ENCODE assay signal across 1 cellular context in the genomic region with DNA sequence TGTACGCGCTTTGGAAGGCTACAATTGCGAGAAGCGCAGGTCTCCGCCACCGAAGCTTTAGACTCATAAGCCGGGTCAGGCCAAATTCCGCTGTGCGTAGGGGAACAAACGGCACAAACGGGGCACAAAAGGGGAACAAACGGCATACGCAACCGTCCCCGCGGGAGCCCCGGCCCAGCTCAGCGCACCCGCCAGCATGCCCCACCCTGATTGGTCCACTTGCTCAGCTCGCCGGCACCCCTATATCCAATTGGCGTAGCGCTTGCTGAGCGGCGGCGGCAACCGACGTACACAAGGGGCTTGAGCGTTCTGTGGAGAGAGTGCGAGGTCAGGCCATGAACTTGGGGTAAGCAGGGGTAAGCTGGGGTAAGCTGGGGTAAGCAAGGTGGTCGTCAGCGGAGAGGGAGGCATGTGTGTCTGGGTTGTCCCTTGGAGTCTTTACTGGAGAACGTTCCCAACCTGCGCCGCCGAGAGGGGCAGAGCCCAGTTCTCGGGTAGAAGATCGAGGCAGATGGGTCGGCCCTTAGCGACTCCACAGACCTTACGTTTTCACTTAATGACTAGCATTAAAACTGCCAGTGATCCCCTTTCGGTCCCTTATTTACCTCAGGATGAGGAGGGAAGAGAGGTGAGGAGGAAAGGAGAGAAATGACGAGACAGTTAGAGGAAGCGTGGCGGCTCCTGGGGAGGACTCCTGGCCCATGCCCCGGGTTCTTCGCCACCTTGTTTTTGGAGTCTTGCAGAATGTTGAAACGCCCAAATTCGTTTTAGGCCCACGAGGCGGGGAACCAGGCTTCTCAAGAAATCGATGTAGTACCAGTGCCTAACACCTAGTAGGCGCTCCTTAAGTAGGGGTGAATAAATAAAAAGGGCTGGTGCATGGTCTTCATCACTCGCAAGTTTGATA.
TF ChIP-seq lines count a peak whose summit lies in the region.

A gene (plus strand): TSS at position 268 of the 907 bp plus-strand sequence. CDS start 68 bp downstream, at position 336.

TF ChIP-seq in WTC11, 78 proteins besides CTCF, POLR2A, EP300 and RAD21 (continued from another document):
- TF ChIP-seq, protein P1, sequence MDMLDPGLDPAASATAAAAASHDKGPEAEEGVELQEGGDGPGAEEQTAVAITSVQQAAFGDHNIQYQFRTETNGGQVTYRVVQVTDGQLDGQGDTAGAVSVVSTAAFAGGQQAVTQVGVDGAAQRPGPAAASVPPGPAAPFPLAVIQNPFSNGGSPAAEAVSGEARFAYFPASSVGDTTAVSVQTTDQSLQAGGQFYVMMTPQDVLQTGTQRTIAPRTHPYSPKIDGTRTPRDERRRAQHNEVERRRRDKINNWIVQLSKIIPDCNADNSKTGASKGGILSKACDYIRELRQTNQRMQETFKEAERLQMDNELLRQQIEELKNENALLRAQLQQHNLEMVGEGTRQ (CRISPR knock-in tag; IDR thresholded peaks at IDR 0.05): no peak; the same call in 1 of the 2 replicates
- no peak for TF ChIP-seq GTF2I (CRISPR knock-in tag; conservative IDR thresholded peaks at IDR 0.05)
- no peak for TF ChIP-seq PRRX2 (CRISPR knock-in tag; IDR thresholded peaks at IDR 0.05)
- TF ChIP-seq, protein P2, sequence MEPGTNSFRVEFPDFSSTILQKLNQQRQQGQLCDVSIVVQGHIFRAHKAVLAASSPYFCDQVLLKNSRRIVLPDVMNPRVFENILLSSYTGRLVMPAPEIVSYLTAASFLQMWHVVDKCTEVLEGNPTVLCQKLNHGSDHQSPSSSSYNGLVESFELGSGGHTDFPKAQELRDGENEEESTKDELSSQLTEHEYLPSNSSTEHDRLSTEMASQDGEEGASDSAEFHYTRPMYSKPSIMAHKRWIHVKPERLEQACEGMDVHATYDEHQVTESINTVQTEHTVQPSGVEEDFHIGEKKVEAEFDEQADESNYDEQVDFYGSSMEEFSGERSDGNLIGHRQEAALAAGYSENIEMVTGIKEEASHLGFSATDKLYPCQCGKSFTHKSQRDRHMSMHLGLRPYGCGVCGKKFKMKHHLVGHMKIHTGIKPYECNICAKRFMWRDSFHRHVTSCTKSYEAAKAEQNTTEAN (CRISPR knock-in tag; IDR thresholded peaks at IDR 0.05): peak; percentile 94
- TF ChIP-seq, protein P3, sequence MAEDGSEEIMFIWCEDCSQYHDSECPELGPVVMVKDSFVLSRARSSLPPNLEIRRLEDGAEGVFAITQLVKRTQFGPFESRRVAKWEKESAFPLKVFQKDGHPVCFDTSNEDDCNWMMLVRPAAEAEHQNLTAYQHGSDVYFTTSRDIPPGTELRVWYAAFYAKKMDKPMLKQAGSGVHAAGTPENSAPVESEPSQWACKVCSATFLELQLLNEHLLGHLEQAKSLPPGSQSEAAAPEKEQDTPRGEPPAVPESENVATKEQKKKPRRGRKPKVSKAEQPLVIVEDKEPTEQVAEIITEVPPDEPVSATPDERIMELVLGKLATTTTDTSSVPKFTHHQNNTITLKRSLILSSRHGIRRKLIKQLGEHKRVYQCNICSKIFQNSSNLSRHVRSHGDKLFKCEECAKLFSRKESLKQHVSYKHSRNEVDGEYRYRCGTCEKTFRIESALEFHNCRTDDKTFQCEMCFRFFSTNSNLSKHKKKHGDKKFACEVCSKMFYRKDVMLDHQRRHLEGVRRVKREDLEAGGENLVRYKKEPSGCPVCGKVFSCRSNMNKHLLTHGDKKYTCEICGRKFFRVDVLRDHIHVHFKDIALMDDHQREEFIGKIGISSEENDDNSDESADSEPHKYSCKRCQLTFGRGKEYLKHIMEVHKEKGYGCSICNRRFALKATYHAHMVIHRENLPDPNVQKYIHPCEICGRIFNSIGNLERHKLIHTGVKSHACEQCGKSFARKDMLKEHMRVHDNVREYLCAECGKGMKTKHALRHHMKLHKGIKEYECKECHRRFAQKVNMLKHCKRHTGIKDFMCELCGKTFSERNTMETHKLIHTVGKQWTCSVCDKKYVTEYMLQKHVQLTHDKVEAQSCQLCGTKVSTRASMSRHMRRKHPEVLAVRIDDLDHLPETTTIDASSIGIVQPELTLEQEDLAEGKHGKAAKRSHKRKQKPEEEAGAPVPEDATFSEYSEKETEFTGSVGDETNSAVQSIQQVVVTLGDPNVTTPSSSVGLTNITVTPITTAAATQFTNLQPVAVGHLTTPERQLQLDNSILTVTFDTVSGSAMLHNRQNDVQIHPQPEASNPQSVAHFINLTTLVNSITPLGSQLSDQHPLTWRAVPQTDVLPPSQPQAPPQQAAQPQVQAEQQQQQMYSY (CRISPR knock-in tag; IDR thresholded peaks at IDR 0.05): 0 out of 2 replicates have a peak, but pooled peaks have one; percentile 33
- TF ChIP-seq HMGA2 (CRISPR knock-in tag; IDR thresholded peaks at IDR 0.05): no peak
- TF ChIP-seq GRHL2 (CRISPR knock-in tag; IDR thresholded peaks at IDR 0.05; ENCODE audit: insufficient replicate concordance, severe bottlenecking): no peak
- TF ChIP-seq, protein P4, sequence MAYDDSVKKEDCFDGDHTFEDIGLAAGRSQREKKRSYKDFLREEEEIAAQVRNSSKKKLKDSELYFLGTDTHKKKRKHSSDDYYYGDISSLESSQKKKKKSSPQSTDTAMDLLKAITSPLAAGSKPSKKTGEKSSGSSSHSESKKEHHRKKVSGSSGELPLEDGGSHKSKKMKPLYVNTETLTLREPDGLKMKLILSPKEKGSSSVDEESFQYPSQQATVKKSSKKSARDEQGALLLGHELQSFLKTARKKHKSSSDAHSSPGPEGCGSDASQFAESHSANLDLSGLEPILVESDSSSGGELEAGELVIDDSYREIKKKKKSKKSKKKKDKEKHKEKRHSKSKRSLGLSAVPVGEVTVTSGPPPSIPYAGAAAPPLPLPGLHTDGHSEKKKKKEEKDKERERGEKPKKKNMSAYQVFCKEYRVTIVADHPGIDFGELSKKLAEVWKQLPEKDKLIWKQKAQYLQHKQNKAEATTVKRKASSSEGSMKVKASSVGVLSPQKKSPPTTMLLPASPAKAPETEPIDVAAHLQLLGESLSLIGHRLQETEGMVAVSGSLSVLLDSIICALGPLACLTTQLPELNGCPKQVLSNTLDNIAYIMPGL (CRISPR knock-in tag; IDR thresholded peaks at IDR 0.05): peak; percentile 75
- peak; percentile 72; the same call in 1 of the 2 replicates for TF ChIP-seq NFE2L1 (CRISPR knock-in tag; IDR thresholded peaks at IDR 0.05)
- TF ChIP-seq, protein P5, sequence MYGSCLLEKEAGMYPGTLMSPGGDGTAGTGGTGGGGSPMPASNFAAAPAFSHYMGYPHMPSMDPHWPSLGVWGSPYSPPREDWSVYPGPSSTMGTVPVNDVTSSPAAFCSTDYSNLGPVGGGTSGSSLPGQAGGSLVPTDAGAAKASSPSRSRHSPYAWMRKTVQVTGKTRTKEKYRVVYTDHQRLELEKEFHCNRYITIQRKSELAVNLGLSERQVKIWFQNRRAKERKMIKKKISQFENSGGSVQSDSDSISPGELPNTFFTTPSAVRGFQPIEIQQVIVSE (CRISPR knock-in tag; IDR thresholded peaks at IDR 0.05; ENCODE audit: borderline replicate concordance): no peak
- TF ChIP-seq ZNF219 (CRISPR knock-in tag; IDR thresholded peaks at IDR 0.05; ENCODE audit: borderline replicate concordance): no peak
- TF ChIP-seq, protein P6, sequence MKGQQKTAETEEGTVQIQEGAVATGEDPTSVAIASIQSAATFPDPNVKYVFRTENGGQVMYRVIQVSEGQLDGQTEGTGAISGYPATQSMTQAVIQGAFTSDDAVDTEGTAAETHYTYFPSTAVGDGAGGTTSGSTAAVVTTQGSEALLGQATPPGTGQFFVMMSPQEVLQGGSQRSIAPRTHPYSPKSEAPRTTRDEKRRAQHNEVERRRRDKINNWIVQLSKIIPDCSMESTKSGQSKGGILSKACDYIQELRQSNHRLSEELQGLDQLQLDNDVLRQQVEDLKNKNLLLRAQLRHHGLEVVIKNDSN (CRISPR knock-in tag; IDR thresholded peaks at IDR 0.05): no peak; the same call in 1 of the 2 replicates
- peak; percentile 53; the same call in 1 of the 2 replicates for TF ChIP-seq ZBTB21 (CRISPR knock-in tag; IDR thresholded peaks at IDR 0.05; ENCODE audit: borderline replicate concordance)
- TF ChIP-seq, protein P7, sequence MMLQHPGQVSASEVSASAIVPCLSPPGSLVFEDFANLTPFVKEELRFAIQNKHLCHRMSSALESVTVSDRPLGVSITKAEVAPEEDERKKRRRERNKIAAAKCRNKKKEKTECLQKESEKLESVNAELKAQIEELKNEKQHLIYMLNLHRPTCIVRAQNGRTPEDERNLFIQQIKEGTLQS (CRISPR knock-in tag; conservative IDR thresholded peaks at IDR 0.05): no peak
- TF ChIP-seq TP53 (CRISPR knock-in tag; IDR thresholded peaks at IDR 0.05): peak; percentile 49; the same call in 1 of the 2 replicates
- TF ChIP-seq SOX15 (CRISPR knock-in tag; IDR thresholded peaks at IDR 0.05): no peak
- TF ChIP-seq, protein P8, sequence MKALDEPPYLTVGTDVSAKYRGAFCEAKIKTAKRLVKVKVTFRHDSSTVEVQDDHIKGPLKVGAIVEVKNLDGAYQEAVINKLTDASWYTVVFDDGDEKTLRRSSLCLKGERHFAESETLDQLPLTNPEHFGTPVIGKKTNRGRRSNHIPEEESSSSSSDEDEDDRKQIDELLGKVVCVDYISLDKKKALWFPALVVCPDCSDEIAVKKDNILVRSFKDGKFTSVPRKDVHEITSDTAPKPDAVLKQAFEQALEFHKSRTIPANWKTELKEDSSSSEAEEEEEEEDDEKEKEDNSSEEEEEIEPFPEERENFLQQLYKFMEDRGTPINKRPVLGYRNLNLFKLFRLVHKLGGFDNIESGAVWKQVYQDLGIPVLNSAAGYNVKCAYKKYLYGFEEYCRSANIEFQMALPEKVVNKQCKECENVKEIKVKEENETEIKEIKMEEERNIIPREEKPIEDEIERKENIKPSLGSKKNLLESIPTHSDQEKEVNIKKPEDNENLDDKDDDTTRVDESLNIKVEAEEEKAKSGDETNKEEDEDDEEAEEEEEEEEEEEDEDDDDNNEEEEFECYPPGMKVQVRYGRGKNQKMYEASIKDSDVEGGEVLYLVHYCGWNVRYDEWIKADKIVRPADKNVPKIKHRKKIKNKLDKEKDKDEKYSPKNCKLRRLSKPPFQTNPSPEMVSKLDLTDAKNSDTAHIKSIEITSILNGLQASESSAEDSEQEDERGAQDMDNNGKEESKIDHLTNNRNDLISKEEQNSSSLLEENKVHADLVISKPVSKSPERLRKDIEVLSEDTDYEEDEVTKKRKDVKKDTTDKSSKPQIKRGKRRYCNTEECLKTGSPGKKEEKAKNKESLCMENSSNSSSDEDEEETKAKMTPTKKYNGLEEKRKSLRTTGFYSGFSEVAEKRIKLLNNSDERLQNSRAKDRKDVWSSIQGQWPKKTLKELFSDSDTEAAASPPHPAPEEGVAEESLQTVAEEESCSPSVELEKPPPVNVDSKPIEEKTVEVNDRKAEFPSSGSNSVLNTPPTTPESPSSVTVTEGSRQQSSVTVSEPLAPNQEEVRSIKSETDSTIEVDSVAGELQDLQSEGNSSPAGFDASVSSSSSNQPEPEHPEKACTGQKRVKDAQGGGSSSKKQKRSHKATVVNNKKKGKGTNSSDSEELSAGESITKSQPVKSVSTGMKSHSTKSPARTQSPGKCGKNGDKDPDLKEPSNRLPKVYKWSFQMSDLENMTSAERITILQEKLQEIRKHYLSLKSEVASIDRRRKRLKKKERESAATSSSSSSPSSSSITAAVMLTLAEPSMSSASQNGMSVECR (CRISPR knock-in tag; IDR thresholded peaks at IDR 0.05; ENCODE audit: borderline replicate concordance): peak; percentile 83; the same call in 1 of the 2 replicates
- TF ChIP-seq GABPB1 (CRISPR knock-in tag; IDR thresholded peaks at IDR 0.05): peak; percentile 76
- TF ChIP-seq FOXP1 (CRISPR knock-in tag; IDR thresholded peaks at IDR 0.05; ENCODE audit: borderline replicate concordance): peak; percentile 95
- TF ChIP-seq JUN (CRISPR knock-in tag; IDR thresholded peaks at IDR 0.05): peak; percentile 37
- TF ChIP-seq TEAD4 (CRISPR knock-in tag; IDR thresholded peaks at IDR 0.05): no peak
- TF ChIP-seq ETV6 (CRISPR knock-in tag; IDR thresholded peaks at IDR 0.05): peak; percentile 93
- peak; percentile 21; the same call in 1 of the 2 replicates for TF ChIP-seq ATF1 (CRISPR knock-in tag; IDR thresholded peaks at IDR 0.05)
- TF ChIP-seq, protein P9, sequence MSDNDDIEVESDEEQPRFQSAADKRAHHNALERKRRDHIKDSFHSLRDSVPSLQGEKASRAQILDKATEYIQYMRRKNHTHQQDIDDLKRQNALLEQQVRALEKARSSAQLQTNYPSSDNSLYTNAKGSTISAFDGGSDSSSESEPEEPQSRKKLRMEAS (CRISPR knock-in tag; IDR thresholded peaks at IDR 0.05): peak; percentile 98
- TF ChIP-seq NFATC4 (CRISPR knock-in tag; IDR thresholded peaks at IDR 0.05): no peak
- peak; percentile 99 for TF ChIP-seq FOXK1 (CRISPR knock-in tag; IDR thresholded peaks at IDR 0.05)
- TF ChIP-seq, protein P10, sequence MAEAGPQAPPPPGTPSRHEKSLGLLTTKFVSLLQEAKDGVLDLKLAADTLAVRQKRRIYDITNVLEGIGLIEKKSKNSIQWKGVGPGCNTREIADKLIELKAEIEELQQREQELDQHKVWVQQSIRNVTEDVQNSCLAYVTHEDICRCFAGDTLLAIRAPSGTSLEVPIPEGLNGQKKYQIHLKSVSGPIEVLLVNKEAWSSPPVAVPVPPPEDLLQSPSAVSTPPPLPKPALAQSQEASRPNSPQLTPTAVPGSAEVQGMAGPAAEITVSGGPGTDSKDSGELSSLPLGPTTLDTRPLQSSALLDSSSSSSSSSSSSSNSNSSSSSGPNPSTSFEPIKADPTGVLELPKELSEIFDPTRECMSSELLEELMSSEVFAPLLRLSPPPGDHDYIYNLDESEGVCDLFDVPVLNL (CRISPR knock-in tag; IDR thresholded peaks at IDR 0.05; ENCODE audit: borderline replicate concordance, low read depth): no peak
- no peak for TF ChIP-seq ZNF396 (CRISPR knock-in tag; IDR thresholded peaks at IDR 0.05; ENCODE audit: borderline replicate concordance)
- TF ChIP-seq SMAD3 (CRISPR knock-in tag; IDR thresholded peaks at IDR 0.05; ENCODE audit: borderline replicate concordance): peak; percentile 73; the same call in 1 of the 2 replicates
- TF ChIP-seq CREM (CRISPR knock-in tag; IDR thresholded peaks at IDR 0.05): peak; percentile 50; the same call in 1 of the 2 replicates
- TF ChIP-seq, protein P11, sequence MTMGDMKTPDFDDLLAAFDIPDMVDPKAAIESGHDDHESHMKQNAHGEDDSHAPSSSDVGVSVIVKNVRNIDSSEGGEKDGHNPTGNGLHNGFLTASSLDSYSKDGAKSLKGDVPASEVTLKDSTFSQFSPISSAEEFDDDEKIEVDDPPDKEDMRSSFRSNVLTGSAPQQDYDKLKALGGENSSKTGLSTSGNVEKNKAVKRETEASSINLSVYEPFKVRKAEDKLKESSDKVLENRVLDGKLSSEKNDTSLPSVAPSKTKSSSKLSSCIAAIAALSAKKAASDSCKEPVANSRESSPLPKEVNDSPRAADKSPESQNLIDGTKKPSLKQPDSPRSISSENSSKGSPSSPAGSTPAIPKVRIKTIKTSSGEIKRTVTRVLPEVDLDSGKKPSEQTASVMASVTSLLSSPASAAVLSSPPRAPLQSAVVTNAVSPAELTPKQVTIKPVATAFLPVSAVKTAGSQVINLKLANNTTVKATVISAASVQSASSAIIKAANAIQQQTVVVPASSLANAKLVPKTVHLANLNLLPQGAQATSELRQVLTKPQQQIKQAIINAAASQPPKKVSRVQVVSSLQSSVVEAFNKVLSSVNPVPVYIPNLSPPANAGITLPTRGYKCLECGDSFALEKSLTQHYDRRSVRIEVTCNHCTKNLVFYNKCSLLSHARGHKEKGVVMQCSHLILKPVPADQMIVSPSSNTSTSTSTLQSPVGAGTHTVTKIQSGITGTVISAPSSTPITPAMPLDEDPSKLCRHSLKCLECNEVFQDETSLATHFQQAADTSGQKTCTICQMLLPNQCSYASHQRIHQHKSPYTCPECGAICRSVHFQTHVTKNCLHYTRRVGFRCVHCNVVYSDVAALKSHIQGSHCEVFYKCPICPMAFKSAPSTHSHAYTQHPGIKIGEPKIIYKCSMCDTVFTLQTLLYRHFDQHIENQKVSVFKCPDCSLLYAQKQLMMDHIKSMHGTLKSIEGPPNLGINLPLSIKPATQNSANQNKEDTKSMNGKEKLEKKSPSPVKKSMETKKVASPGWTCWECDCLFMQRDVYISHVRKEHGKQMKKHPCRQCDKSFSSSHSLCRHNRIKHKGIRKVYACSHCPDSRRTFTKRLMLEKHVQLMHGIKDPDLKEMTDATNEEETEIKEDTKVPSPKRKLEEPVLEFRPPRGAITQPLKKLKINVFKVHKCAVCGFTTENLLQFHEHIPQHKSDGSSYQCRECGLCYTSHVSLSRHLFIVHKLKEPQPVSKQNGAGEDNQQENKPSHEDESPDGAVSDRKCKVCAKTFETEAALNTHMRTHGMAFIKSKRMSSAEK (CRISPR knock-in tag; IDR thresholded peaks at IDR 0.05; ENCODE audit: borderline replicate concordance): no peak
